ENCODE assay signal across 1 cellular context in the genomic region with DNA sequence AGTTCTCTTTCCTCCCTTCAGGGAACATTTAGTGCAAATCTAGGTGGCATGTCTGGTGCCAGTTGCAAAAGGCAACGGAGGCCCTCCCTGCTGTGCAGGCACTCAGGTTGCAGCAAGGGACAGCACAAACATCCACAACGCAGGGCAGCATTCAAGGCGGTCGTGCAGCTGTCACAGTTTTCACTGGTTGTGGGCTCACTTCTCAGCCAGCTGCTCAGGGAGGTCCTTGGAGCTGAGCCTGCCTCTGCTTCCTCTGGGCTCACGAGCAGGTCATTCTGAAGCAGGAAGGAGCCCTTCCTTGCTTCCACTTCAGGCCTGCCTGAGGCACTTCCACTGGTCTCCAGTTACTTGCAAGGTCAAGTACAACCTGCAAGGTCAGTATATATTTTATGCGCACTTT.
TF ChIP-seq lines count a peak whose summit lies in the region.

No MANE protein-coding gene starts in this region.

TF ChIP-seq in IMR-90, 13 proteins besides CTCF, POLR2A, EP300 and RAD21:
- TF ChIP-seq CHD1 (IDR thresholded peaks at IDR 0.05; ENCODE audit: low read depth, low read length), result no peak
- no peak for TF ChIP-seq MAFK (IDR thresholded peaks at IDR 0.05; ENCODE audit: low read depth, low read length)
- TF ChIP-seq RCOR1 (IDR thresholded peaks at IDR 0.05; ENCODE audit: insufficient replicate concordance, low read length), result no peak
- no peak for TF ChIP-seq BHLHE40 (IDR thresholded peaks at IDR 0.05; ENCODE audit: low read depth, low read length)
- TF ChIP-seq FOS (IDR thresholded peaks at IDR 0.05; ENCODE audit: low read depth, low read length), result no peak
- no peak for TF ChIP-seq MAZ (IDR thresholded peaks at IDR 0.05; ENCODE audit: borderline replicate concordance, low read depth, low read length)
- TF ChIP-seq CEBPB (IDR thresholded peaks at IDR 0.05; ENCODE audit: low read depth, low read length), result no peak
- no peak for TF ChIP-seq MXI1 (IDR thresholded peaks at IDR 0.05; ENCODE audit: borderline replicate concordance, low read depth, low read length)
- no peak for TF ChIP-seq RFX5 (IDR thresholded peaks at IDR 0.05; ENCODE audit: low read depth, low read length)
- TF ChIP-seq NFE2L2 (IDR thresholded peaks at IDR 0.05; ENCODE audit: low read depth, low read length), result no peak
- TF ChIP-seq, protein P1, sequence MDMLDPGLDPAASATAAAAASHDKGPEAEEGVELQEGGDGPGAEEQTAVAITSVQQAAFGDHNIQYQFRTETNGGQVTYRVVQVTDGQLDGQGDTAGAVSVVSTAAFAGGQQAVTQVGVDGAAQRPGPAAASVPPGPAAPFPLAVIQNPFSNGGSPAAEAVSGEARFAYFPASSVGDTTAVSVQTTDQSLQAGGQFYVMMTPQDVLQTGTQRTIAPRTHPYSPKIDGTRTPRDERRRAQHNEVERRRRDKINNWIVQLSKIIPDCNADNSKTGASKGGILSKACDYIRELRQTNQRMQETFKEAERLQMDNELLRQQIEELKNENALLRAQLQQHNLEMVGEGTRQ (IDR thresholded peaks at IDR 0.05; ENCODE audit: low read depth, low read length), result no peak
- TF ChIP-seq, protein P2, sequence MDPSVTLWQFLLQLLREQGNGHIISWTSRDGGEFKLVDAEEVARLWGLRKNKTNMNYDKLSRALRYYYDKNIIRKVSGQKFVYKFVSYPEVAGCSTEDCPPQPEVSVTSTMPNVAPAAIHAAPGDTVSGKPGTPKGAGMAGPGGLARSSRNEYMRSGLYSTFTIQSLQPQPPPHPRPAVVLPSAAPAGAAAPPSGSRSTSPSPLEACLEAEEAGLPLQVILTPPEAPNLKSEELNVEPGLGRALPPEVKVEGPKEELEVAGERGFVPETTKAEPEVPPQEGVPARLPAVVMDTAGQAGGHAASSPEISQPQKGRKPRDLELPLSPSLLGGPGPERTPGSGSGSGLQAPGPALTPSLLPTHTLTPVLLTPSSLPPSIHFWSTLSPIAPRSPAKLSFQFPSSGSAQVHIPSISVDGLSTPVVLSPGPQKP (IDR thresholded peaks at IDR 0.05; ENCODE audit: borderline replicate concordance, low read depth, low read length), result no peak
- no peak for TF ChIP-seq SMC3 (IDR thresholded peaks at IDR 0.05; ENCODE audit: low read depth, low read length)
